Comparison of ENCODE assay signal across 1 cellular context in the genomic region with DNA sequence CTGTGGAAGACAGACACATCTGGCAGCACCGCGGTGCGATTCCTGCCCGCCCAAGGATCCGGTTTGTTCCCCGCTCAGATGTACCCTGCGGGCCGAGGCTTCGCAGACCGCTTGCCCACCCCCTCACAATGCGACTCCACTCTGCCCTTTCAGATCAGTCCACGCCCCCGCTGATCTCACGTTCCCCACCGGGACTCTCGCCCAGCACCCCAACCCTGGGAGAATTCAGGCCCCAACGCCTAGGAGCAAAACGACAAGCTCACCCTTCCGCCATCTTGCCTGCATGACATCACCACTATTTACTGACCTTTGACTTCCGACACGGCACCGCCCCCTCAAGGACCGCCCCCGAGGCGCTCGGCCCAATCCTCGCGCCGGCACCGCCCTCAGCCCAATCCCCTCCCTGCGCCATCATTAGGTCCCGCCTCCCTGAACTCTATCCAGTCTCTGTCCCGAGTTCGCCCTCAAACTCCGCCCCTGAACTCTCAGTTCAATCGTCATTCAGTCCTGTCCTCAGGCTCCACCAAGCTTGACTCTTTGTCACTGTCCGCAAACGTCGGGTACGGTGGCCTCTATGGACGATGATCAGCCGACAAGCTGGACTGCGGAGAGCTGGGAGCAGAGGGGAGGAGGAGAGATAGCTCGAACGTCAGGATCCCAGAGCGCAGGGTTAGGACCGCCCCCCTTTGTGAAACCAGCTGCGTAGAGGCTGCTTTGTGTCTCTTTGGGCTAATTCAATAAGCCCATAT.
A peak's percentile ranks its signal among the peaks of the same experiment; 100 is the strongest.
TF ChIP-seq lines count a peak whose summit lies in the region.

A gene with protein sequence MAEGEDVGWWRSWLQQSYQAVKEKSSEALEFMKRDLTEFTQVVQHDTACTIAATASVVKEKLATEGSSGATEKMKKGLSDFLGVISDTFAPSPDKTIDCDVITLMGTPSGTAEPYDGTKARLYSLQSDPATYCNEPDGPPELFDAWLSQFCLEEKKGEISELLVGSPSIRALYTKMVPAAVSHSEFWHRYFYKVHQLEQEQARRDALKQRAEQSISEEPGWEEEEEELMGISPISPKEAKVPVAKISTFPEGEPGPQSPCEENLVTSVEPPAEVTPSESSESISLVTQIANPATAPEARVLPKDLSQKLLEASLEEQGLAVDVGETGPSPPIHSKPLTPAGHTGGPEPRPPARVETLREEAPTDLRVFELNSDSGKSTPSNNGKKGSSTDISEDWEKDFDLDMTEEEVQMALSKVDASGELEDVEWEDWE (minus strand): TSS at position 301 of the 749 bp plus-strand sequence. CDS start 27 bp downstream, at position 274.

TF ChIP-seq in WTC11, 78 proteins besides CTCF, POLR2A, EP300 and RAD21 (continued from another document):
- TF ChIP-seq FOXP4 (CRISPR knock-in tag; IDR thresholded peaks at IDR 0.05) (peak; percentile 36; the same call in 1 of the 2 replicates), MXD4 (CRISPR knock-in tag; IDR thresholded peaks at IDR 0.05; ENCODE audit: borderline replicate concordance) (no peak), SP1 (CRISPR knock-in tag; conservative IDR thresholded peaks at IDR 0.05) (peak; percentile 94)
- TF ChIP-seq, protein P1, sequence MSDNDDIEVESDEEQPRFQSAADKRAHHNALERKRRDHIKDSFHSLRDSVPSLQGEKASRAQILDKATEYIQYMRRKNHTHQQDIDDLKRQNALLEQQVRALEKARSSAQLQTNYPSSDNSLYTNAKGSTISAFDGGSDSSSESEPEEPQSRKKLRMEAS (CRISPR knock-in tag; IDR thresholded peaks at IDR 0.05): peak; percentile 78
- TF ChIP-seq, protein P2, sequence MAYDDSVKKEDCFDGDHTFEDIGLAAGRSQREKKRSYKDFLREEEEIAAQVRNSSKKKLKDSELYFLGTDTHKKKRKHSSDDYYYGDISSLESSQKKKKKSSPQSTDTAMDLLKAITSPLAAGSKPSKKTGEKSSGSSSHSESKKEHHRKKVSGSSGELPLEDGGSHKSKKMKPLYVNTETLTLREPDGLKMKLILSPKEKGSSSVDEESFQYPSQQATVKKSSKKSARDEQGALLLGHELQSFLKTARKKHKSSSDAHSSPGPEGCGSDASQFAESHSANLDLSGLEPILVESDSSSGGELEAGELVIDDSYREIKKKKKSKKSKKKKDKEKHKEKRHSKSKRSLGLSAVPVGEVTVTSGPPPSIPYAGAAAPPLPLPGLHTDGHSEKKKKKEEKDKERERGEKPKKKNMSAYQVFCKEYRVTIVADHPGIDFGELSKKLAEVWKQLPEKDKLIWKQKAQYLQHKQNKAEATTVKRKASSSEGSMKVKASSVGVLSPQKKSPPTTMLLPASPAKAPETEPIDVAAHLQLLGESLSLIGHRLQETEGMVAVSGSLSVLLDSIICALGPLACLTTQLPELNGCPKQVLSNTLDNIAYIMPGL (CRISPR knock-in tag; IDR thresholded peaks at IDR 0.05): no peak
TF ChIP-seq in WTC11: peak in this region for 15.
